In the genomic region with DNA sequence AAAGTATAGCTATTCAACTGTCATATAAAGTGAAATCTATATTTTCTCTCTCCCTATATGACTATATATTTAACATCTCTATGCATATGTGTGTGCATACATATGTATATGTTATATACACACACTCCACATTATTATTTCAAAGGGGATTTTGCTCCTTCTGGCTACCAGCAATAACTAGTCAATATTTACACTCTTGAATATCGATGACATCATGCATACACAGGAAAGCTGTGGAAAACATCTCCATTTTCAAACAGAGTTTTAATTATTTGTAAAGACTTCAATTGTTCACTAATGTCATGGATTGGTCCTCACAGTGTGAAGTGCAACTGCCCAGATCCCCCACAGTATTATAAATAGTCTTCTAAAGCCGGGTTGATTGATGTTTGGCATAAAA, we compare ENCODE assay signal across 20 cellular contexts.
DNase-seq lines count a peak whose midpoint lies in the region; ATAC-seq and TF ChIP-seq lines count a peak whose summit lies in the region.
"Had no signal": no experiment of that assay in that cellular context is flagged by ENCODE, and none has a peak within 500 bp of the region (broad histone marks: within the 10 kb centered on the region; RNA-seq: fewer than 3 reads in every experiment).

No MANE protein-coding gene starts in this region.

- H3K23ac ChIP-seq in mesenchymal stem cell (ENCODE audit: low read length in 2 of 2) = no peak overlapping the region

- no peak overlapping the region for H2AFZ ChIP-seq in mesenchymal stem cell (ENCODE audit: low read depth, low read length)

- H4K91ac ChIP-seq in mesenchymal stem cell (ENCODE audit: low read length) = no peak overlapping the region

- peaks cover 4% of the 10 kb centered on the region; the same call in 1 of the 2 replicates for H3K36me3 Mint-ChIP-seq in HFFc6 (ENCODE audit: low read depth)
- H3K36me3 Mint-ChIP-seq: CD4-positive, alpha-beta memory T cell had no signal

- no peak for ATAC-seq in HG02610 (IDR thresholded peaks at IDR 0.05; ENCODE audit: unreplicated experiment)

- H3K4me1 ChIP-seq in mesenchymal stem cell (ENCODE audit: control insufficient read depth, insufficient read depth, low read depth, low read length) (peaks cover 9% of the 10 kb centered on the region), thyroid gland (no peaks in the 10 kb centered on the region)
- H3K4me1 ChIP-seq: Peyer's patch had no signal

- H3K9me3 ChIP-seq in mesenchymal stem cell (ENCODE audit: control insufficient read depth, low read length) = no peaks in the 10 kb centered on the region
- H3K9me3 ChIP-seq in thyroid gland = no peaks in the 10 kb centered on the region
- H3K9me3 ChIP-seq: Peyer's patch, SJSA1 had no signal

- WGBS in mesenchymal stem cell = 94% methylated on average over 2 of the region's 2 CpGs
- WGBS in thyroid gland, 2 donors = 86% methylated on average over 2 of the region's 2 CpGs

- no peak for TF ChIP-seq POLR2A in thyroid gland (IDR thresholded peaks at IDR 0.05)

- no peaks in the 10 kb centered on the region for H3K79me1 ChIP-seq in mesenchymal stem cell (replicated peaks; ENCODE audit: low read length, poor library complexity, severe bottlenecking)

- H3K27me3 ChIP-seq in mesenchymal stem cell (ENCODE audit: control insufficient read depth in 1 of 2, insufficient read depth in 1 of 2, low read length in 2 of 2) (no peaks in the 10 kb centered on the region), thyroid gland (no peaks in the 10 kb centered on the region)
- H3K27me3 ChIP-seq: Peyer's patch, SJSA1 had no signal

- TF ChIP-seq CTCF in HFFc6 (IDR thresholded peaks at IDR 0.05) (no peak), thyroid gland (IDR thresholded peaks at IDR 0.05) (no peak)

- H3K27ac Mint-ChIP-seq in HFFc6 = no peak overlapping the region
- H3K27ac Mint-ChIP-seq: CD4-positive, alpha-beta memory T cell had no signal

- DNase-seq in DMS153 (lab: John Stamatoyannopoulos, UW) (peak; percentile 52), NCI-H1417 (lab: John Stamatoyannopoulos, UW) (peak in 2 of 3 experiments; percentile 63 to 91), NCI-H446 treated with DMSO at 0.1 percent for 48 hours (lab: John Stamatoyannopoulos, UW) (peak; percentile 62), SHP77 (lab: John Stamatoyannopoulos, UW) (peak; percentile 29 to 34), HFFc6 (no peak), mesenchymal stem cell (no peak), thyroid gland (no peak)
- DNase-seq: 8988T; CD4-positive, alpha-beta memory T cell; NCI-H1092 treated with DMSO at 0.1 percent for 48 hours; NCI-H1694 treated with DMSO at 0.1 percent for 48 hours; NCI-H2227 treated with DMSO at 0.1 percent for 48 hours; NCI-H524; Peyer's patch; T-helper 1 cell had no signal

- H2BK15ac ChIP-seq in mesenchymal stem cell (ENCODE audit: low read depth, poor library complexity, severe bottlenecking) = no peak overlapping the region

- no peaks in the 10 kb centered on the region; the same call in 1 of the 2 replicates for H3K27me3 Mint-ChIP-seq in HFFc6 (ENCODE audit: insufficient read depth)

- H3K14ac ChIP-seq in mesenchymal stem cell (ENCODE audit: low read length in 2 of 2) = no peak overlapping the region

- no peaks in the 10 kb centered on the region for H3K9me3 Mint-ChIP-seq in HFFc6

- no peak overlapping the region for H3K9ac ChIP-seq in mesenchymal stem cell (ENCODE audit: low read length)
- H3K9ac ChIP-seq: BLaER1 treated with 17β-estradiol and CSF1 and Interleukin-3, amounts not matched to agents 10 nM and 100 nM; KMS-11 had no signal

- no peak overlapping the region for H2AK5ac ChIP-seq in mesenchymal stem cell (ENCODE audit: low read length, severe bottlenecking)

- no peak overlapping the region for H2BK12ac ChIP-seq in mesenchymal stem cell (ENCODE audit: low read length in 2 of 2)

- no peak overlapping the region for H2BK120ac ChIP-seq in mesenchymal stem cell (ENCODE audit: low read depth, low read length)

- no peak overlapping the region for H3K4me2 ChIP-seq in mesenchymal stem cell (ENCODE audit: low read length, poor library complexity, severe bottlenecking)
- H3K4me2 ChIP-seq: BLaER1 treated with 17β-estradiol and CSF1 and Interleukin-3, amounts not matched to agents 10 nM and 100 nM; KMS-11 had no signal

- H3K27ac ChIP-seq in mesenchymal stem cell (ENCODE audit: low read length, poor library complexity, severe bottlenecking) (no peak overlapping the region), thyroid gland (no peak overlapping the region)
- H3K27ac ChIP-seq: BLaER1 treated with 17β-estradiol and CSF1 and Interleukin-3, amounts not matched to agents 10 nM and 100 nM; HL-60; KMS-11; Peyer's patch; SJSA1 had no signal

- H2BK5ac ChIP-seq in mesenchymal stem cell (ENCODE audit: low read depth, low read length, poor library complexity, severe bottlenecking) = no peak overlapping the region

- H3K4me3 ChIP-seq in mesenchymal stem cell (ENCODE audit: insufficient read depth in 1 of 2, low read depth in 1 of 2, low read length in 2 of 2) (no peak overlapping the region), thyroid gland (replicated peaks in 1 of 3) (no peak overlapping the region)
- H3K4me3 ChIP-seq: BLaER1 treated with 17β-estradiol and CSF1 and Interleukin-3, amounts not matched to agents 10 nM and 100 nM; Peyer's patch; SJSA1 had no signal

- H3K4me1 Mint-ChIP-seq in HFFc6 (ENCODE audit: low read depth) = peaks cover 50% of the 10 kb centered on the region

- no peak overlapping the region for H3K4ac ChIP-seq in mesenchymal stem cell (ENCODE audit: low read depth in 1 of 2, low read length in 2 of 2)

- H3K36me3 ChIP-seq in mesenchymal stem cell (ENCODE audit: control insufficient read depth in 1 of 2, insufficient read depth in 2 of 2, low read depth in 1 of 2, low read length in 2 of 2) (peaks cover 0 to 4% of the 10 kb centered on the region in 2 experiments), thyroid gland (no peaks in the 10 kb centered on the region)
- H3K36me3 ChIP-seq: BLaER1 treated with 17β-estradiol and CSF1 and Interleukin-3, amounts not matched to agents 10 nM and 100 nM; Peyer's patch; SJSA1 had no signal

- no peak overlapping the region for H4K8ac ChIP-seq in mesenchymal stem cell (ENCODE audit: low read length)

- intact Hi-C loops in thyroid gland (cut with DNase I) = loop anchor here (10.0 kb wide), 1 partner anchor 369 kb away; no protein-coding TSS in a partner anchor

- H3K4me3 Mint-ChIP-seq in HFFc6 = no peak overlapping the region
- H3K4me3 Mint-ChIP-seq: CD4-positive, alpha-beta memory T cell had no signal

- H3K18ac ChIP-seq in mesenchymal stem cell (ENCODE audit: low read depth in 1 of 2, low read length in 2 of 2) = no peak overlapping the region

Comparison
In these comparisons a context has a peak if more than half of its experiments do, and no peak if none do; other contexts are left out.
1. DNase-seq: peak in DMS153 (single experiment), NCI-H1417 (2 of 3), NCI-H446 treated with DMSO at 0.1 percent for 48 hours (single experiment) and SHP77 (2 of 2); none in HFFc6 (single experiment), mesenchymal stem cell (single experiment) and thyroid gland (0 of 2).